In the genomic region with DNA sequence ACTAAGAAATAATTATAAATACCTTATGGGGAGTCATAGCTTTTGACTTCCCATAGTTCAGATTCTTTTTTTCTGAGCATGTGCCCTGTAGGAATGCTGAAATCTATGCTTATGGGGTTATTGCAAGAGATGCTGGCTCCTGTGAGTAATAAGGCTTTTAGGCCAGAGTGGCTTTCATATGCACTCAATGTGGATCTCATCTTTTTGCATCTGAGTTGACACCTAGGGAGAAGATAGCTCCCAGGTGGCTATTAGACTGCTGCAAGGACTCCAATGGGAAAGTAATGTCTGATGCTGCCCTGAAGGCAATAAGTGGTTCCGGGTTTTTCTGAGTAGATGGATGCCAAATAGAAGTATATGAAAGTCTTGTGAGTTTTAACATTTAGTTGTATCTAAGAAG, we compare ENCODE assay signal across 19 cellular contexts. TPM values are rescaled to one million over a fixed set of nuclear protein-coding genes. Genes with fewer than 3 reads are reported as not detected.
DNase-seq lines count a peak whose midpoint lies in the region; ATAC-seq, FAIRE-seq and TF ChIP-seq lines count a peak whose summit lies in the region.
"Had no signal": no experiment of that assay in that cellular context is flagged by ENCODE, and none has a peak within 500 bp of the region (broad histone marks: within the 10 kb centered on the region; RNA-seq: fewer than 3 reads in every experiment).

No MANE protein-coding gene starts in this region.

- no peak overlapping the region for H2AFZ ChIP-seq in IMR-90 (replicated peaks; ENCODE audit: low read length, poor library complexity)
- no peak overlapping the region for H2AFZ ChIP-seq in neural cell (ENCODE audit: low read depth, low read length)

- H4K5ac ChIP-seq in IMR-90 (ENCODE audit: low read depth, low read length), result no peak overlapping the region

- no peak overlapping the region for H2BK20ac ChIP-seq in IMR-90 (ENCODE audit: low read depth, low read length)

- no peak overlapping the region for H2AK5ac ChIP-seq in IMR-90 (ENCODE audit: low read depth, low read length)

- no peak overlapping the region for H2BK120ac ChIP-seq in IMR-90 (ENCODE audit: low read depth, low read length)

- no peak overlapping the region for H3K4ac ChIP-seq in IMR-90 (ENCODE audit: low read depth, low read length)

- H4K91ac ChIP-seq in IMR-90 (ENCODE audit: insufficient read depth, low read depth, low read length), result no peak overlapping the region

- H3K9me2 ChIP-seq in neural cell (ENCODE audit: insufficient read depth, low read length), result no peaks in the 10 kb centered on the region

- no peak overlapping the region for H3K9ac ChIP-seq in IMR-90 (ENCODE audit: low read depth, low read length)
- no peak overlapping the region for H3K9ac ChIP-seq in neural cell (ENCODE audit: low read length)
- H3K9ac ChIP-seq: BLaER1 had no signal

- no peak overlapping the region for H2BK5ac ChIP-seq in IMR-90 (ENCODE audit: low read depth, low read length, poor library complexity, severe bottlenecking)

- TF ChIP-seq CTCF in IMR-90 (conservative IDR thresholded peaks at IDR 0.05; ENCODE audit: low read depth, low read length) (no peak), neural cell (IDR thresholded peaks at IDR 0.05; ENCODE audit: poor library complexity, severe bottlenecking) (no peak)

- no peaks in the 10 kb centered on the region for H3F3A ChIP-seq in neural cell (ENCODE audit: insufficient read depth, low read length, poor library complexity, severe bottlenecking)

- no peak for TF ChIP-seq EP300 in neural cell (conservative IDR thresholded peaks at IDR 0.05; ENCODE audit: poor library complexity, severe bottlenecking)

- H3K9me3 ChIP-seq in IMR-90 (ENCODE audit: control insufficient read depth, insufficient read depth, low read length) (no peaks in the 10 kb centered on the region), neural cell (ENCODE audit: low read length) (no peaks in the 10 kb centered on the region), small intestine (ENCODE audit: control insufficient read depth, low read depth) (no peaks in the 10 kb centered on the region)
- H3K9me3 ChIP-seq: BLaER1, Caco-2 had no signal

- POLR2A ChIA-PET in IMR-90 (lab: Charles Lee; ENCODE audit: unreplicated experiment), result no interaction called here

- no peak overlapping the region for H3K23ac ChIP-seq in IMR-90 (ENCODE audit: low read depth, low read length)

- peak; percentile 29; the same call in 1 of the 2 replicates for ATAC-seq in IMR-90 (ENCODE audit: low read depth)
- ATAC-seq: CD8-positive, alpha-beta T cell had no signal

- FAIRE-seq in small intestine (lab: Jason Lieb, UNC), result no peak
- FAIRE-seq: GM12891, H54 had no signal

- H3K14ac ChIP-seq in IMR-90 (replicated peaks; ENCODE audit: low read depth, low read length), result no peak overlapping the region

- intact Hi-C loops in IMR-90 (cut with micrococcal nuclease), result no loop called here

- dilution Hi-C loops in IMR-90 (cut with HindIII; ENCODE audit: low sequenced_read_pairs, unreplicated experiment), result no loop called here

- H3K79me1 ChIP-seq in IMR-90 (ENCODE audit: low read depth in 1 of 2, low read length in 2 of 2), result no peaks in the 10 kb centered on the region

- H4K20me1 ChIP-seq in IMR-90 (ENCODE audit: insufficient read depth, low read length) (no peaks in the 10 kb centered on the region), neural cell (ENCODE audit: insufficient read depth) (no peaks in the 10 kb centered on the region)
- H4K20me1 ChIP-seq: BLaER1 had no signal

- TF ChIP-seq RAD21 in IMR-90 (IDR thresholded peaks at IDR 0.05; ENCODE audit: low read length) (no peak), neural cell (conservative IDR thresholded peaks at IDR 0.05) (no peak)

- H4K8ac ChIP-seq in IMR-90 (ENCODE audit: low read depth in 2 of 2, low read length in 2 of 2), result no peak overlapping the region

- in situ Hi-C loops in IMR-90 (cut with MboI; ENCODE audit: low sequenced_read_pairs), result no loop called here

- H3K4me3 ChIP-seq in IMR-90 (ENCODE audit: insufficient read depth, low read depth, low read length) (no peak overlapping the region), neural cell (ENCODE audit: low read length) (no peak overlapping the region), small intestine (ENCODE audit: low read depth in 1 of 2, low read length in 2 of 2) (no peak overlapping the region)
- H3K4me3 ChIP-seq: BLaER1 had no signal

- H2BK15ac ChIP-seq in IMR-90 (ENCODE audit: low read depth, low read length), result no peak overlapping the region

- H3K18ac ChIP-seq in IMR-90 (ENCODE audit: low read depth, low read length), result no peak overlapping the region

- no peak for TF ChIP-seq POLR2A in IMR-90 (IDR thresholded peaks at IDR 0.05; ENCODE audit: low read depth, low read length)

- no TSS peak for BruUV-seq in IMR-90 (replicated peaks; lab: Mats Ljungman, UMichigan)

- H3K27me3 ChIP-seq in IMR-90 (ENCODE audit: control insufficient read depth, insufficient read depth, low read length) (peaks cover 3% of the 10 kb centered on the region), neural cell (ENCODE audit: insufficient read depth, low read depth, low read length) (no peaks in the 10 kb centered on the region), small intestine (ENCODE audit: control insufficient read depth in 2 of 2, insufficient read depth in 2 of 2, low read length in 2 of 2) (no peaks in the 10 kb centered on the region)
- H3K27me3 ChIP-seq: BLaER1 had no signal

- no peaks in the 10 kb centered on the region for H3K9me1 ChIP-seq in IMR-90 (ENCODE audit: insufficient read depth, low read length)

- H3K56ac ChIP-seq in IMR-90 (ENCODE audit: extremely low read depth, insufficient read depth, low read length), result no peak overlapping the region

- H2AK9ac ChIP-seq in IMR-90 (replicated peaks; ENCODE audit: low read depth, low read length, poor library complexity), result no peak overlapping the region

- H3K4me2 ChIP-seq in IMR-90 (ENCODE audit: low read depth, low read length), result no peak overlapping the region
- no peak overlapping the region for H3K4me2 ChIP-seq in neural cell (ENCODE audit: low read length)
- H3K4me2 ChIP-seq: BLaER1 had no signal

- DNase-seq in EL, result peak; percentile 8
- DNase-seq in IMR-90, result peak; percentile 2
- no peak for DNase-seq in NCI-H2227 (lab: John Stamatoyannopoulos, UW; ENCODE audit: unreplicated experiment)
- DNase-seq in activated CD4-positive, CD25-positive, alpha-beta regulatory T cell (lab: John Stamatoyannopoulos, UW), result no peak
- no peak for DNase-seq in small intestine
- DNase-seq: Caco-2; CD4-positive, CD25-positive, alpha-beta regulatory T cell; CD8-positive, alpha-beta T cell; DMS153; DND-41; GF-D8; GOT3; HCEC 1CT had no signal

- no peaks in the 10 kb centered on the region for H3K4me1 ChIP-seq in IMR-90 (ENCODE audit: control insufficient read depth, insufficient read depth, low read length)
- H3K4me1 ChIP-seq in small intestine (ENCODE audit: control insufficient read depth in 2 of 2, insufficient read depth in 1 of 2, low read depth in 1 of 2, low read length in 1 of 2), result no peaks in the 10 kb centered on the region
- H3K4me1 ChIP-seq: BLaER1, Caco-2 had no signal

- no peaks in the 10 kb centered on the region for H3K36me3 ChIP-seq in IMR-90 (ENCODE audit: control insufficient read depth, insufficient read depth, low read length)
- H3K36me3 ChIP-seq in neural cell (ENCODE audit: insufficient read depth, low read length), result no peaks in the 10 kb centered on the region
- H3K36me3 ChIP-seq in small intestine (ENCODE audit: control insufficient read depth in 2 of 2, insufficient read depth in 2 of 2, low read length in 2 of 2), result no peaks in the 10 kb centered on the region
- H3K36me3 ChIP-seq: BLaER1 had no signal

- no CpG with 5 or more reads among the region's 1 CpG for WGBS in IMR-90 (ENCODE audit: extremely low coverage in 2 of 2, insufficient read length in 1 of 2), 2 experiments
- WGBS in small intestine, 3 donors, result 77 to 93% (median 89%) methylated on average over 1 of the region's 1 CpG

- H3K27ac ChIP-seq in IMR-90 (ENCODE audit: insufficient read depth, low read length) (no peak overlapping the region), neural cell (ENCODE audit: low read length) (no peak overlapping the region), small intestine (ENCODE audit: low read depth in 1 of 2, low read length in 1 of 2) (no peak overlapping the region)
- H3K27ac ChIP-seq: BLaER1, C4-2B had no signal

- CTCF ChIA-PET in IMR-90 (lab: Yijun Ruan, JAX), result no interaction called here

- H3K79me2 ChIP-seq in neural cell (replicated peaks; ENCODE audit: insufficient read depth, low read length), result no peaks in the 10 kb centered on the region

TF ChIP-seq in IMR-90, 13 proteins besides CTCF, POLR2A, EP300 and RAD21 (continues in another document):
- TF ChIP-seq MXI1 (IDR thresholded peaks at IDR 0.05; ENCODE audit: borderline replicate concordance, low read depth, low read length) (no peak), FOS (IDR thresholded peaks at IDR 0.05; ENCODE audit: low read depth, low read length) (no peak), BHLHE40 (IDR thresholded peaks at IDR 0.05; ENCODE audit: low read depth, low read length) (no peak)

TF ChIP-seq in neural cell, 6 proteins besides CTCF, POLR2A, EP300 and RAD21 (continues in another document):
- peak; percentile 51 for TF ChIP-seq POLR2AphosphoS5 (IDR thresholded peaks at IDR 0.05)

RNA-seq across cellular contexts. Expression of a gene that starts 21.0 kb away (rescaled TPM):
- under 0.01 TPM in 2 replicates for total RNA-seq in IMR-90 (2012; rRNA removed)
- polyA plus RNA-seq in IMR-90 (2012; rRNA removed) (0.07 and 0.09 TPM in 2 replicates), neural cell (2.1 and 2.5 TPM in 2 replicates), small intestine (under 1 TPM in 2 of 3 donors, not detected in 1; 0.22 to 0.24 TPM)
- not detected in 2 replicates for polyA plus RNA-seq in IMR-90 (2012; cell fraction: cytosol; rRNA removed)
- under 0.01 and 0.05 TPM in 2 replicates for polyA plus RNA-seq in IMR-90 (2012; cell fraction: nucleus; rRNA removed; ENCODE audit: low replicate concordance)
- 11.9 and 14.1 TPM in 2 replicates for polyA minus RNA-seq in neural cell
- total RNA-seq: A673 had no signal

Comparison
In these comparisons a context has a peak if more than half of its experiments do, and no peak if none do; other contexts are left out.
1. DNase-seq: peak in EL (single experiment) and IMR-90 (single experiment); none in NCI-H2227 (single experiment), activated CD4-positive, CD25-positive, alpha-beta regulatory T cell (0 of 4) and small intestine (single experiment).